In genomic region chr4:97139796-97140195, GRCh38 we compare ENCODE assay signal across 1 cellular context.
TF ChIP-seq lines count a peak whose summit lies in the region.

No MANE protein-coding gene starts in this region.

TF ChIP-seq in WTC11, 78 proteins besides CTCF, POLR2A, EP300 and RAD21 (continued from another document):
- TF ChIP-seq ATF2 (CRISPR knock-in tag; IDR thresholded peaks at IDR 0.05; ENCODE audit: borderline replicate concordance, low read depth) (no peak), GABPB1 (CRISPR knock-in tag; IDR thresholded peaks at IDR 0.05) (no peak), SOX15 (CRISPR knock-in tag; IDR thresholded peaks at IDR 0.05) (no peak), ZNF532 (CRISPR knock-in tag; IDR thresholded peaks at IDR 0.05; ENCODE audit: borderline replicate concordance) (no peak), SP1 (CRISPR knock-in tag; conservative IDR thresholded peaks at IDR 0.05) (no peak)
